In genomic region chr10:47296111-47296894, GRCh38 we compare ENCODE assay signal across 1 cellular context.
TF ChIP-seq lines count a peak whose summit lies in the region.

No MANE protein-coding gene starts in this region.

TF ChIP-seq in H1, 55 proteins besides CTCF, POLR2A, EP300 and RAD21:
- no peak for TF ChIP-seq BRCA1 (IDR thresholded peaks at IDR 0.05; ENCODE audit: low read depth, low read length)
